ENCODE assay signal across 22 cellular contexts in genomic region chr6:111569951-111570350, GRCh38. TPM values are rescaled to one million over a fixed set of nuclear protein-coding genes. Genes with fewer than 3 reads are reported as not detected.
DNase-seq lines count a peak whose midpoint lies in the region; ATAC-seq and TF ChIP-seq lines count a peak whose summit lies in the region.
"Had no signal": no experiment of that assay in that cellular context is flagged by ENCODE, and none has a peak within 500 bp of the region (broad histone marks: within the 10 kb centered on the region; RNA-seq: fewer than 3 reads in every experiment).

No MANE protein-coding gene starts in this region.

- intact Hi-C loops in vagina (cut with DNase I): loop anchor here (10.0 kb wide), 1 partner anchor 85 kb away; the partner anchor contains the start of gene REV3L
- intact Hi-C loops in adrenal gland (cut with DNase I): no loop called here

- no peak for TF ChIP-seq POLR2A in vagina (IDR thresholded peaks at IDR 0.05)
- TF ChIP-seq POLR2A in adrenal gland (IDR thresholded peaks at IDR 0.05): no peak

- no peak for DNase-seq in activated naive CD8-positive, alpha-beta T cell treated with anti-CD3 and anti-CD28 coated beads, Interleukin-2, amount 50 U/mL, for 24 hours
- no peak for DNase-seq in mesothelial cell of epicardium (ENCODE audit: low spot score in 2 of 2, unreplicated experiment in 2 of 2)
- no peak for DNase-seq in vagina (ENCODE audit: extremely low spot score in 2 of 2)
- no peak for DNase-seq in adrenal gland
- no peak for DNase-seq in NK-92 (lab: John Stamatoyannopoulos, UW; ENCODE audit: unreplicated experiment)
- DNase-seq: BE2C; CD8-positive, alpha-beta T cell; DMS79; H7; KG1; MV-4-11; NCI-H1694 treated with DMSO at 0.1 percent for 48 hours; NCI-H2107; NCI-H2227 treated with DMSO at 0.1 percent for 48 hours; NCI-H510A treated with DMSO at 0.1 percent for 48 hours; NCI-H774; OCI-M1; SHP77 treated with DMSO at 0.1 percent for 48 hours had no signal

- H3K36me3 ChIP-seq in vagina: peaks cover 0 to 10% of the 10 kb centered on the region in 2 donors
- peaks cover 0 to 36% of the 10 kb centered on the region in 2 donors for H3K36me3 ChIP-seq in adrenal gland (replicated peaks in 1 of 2)
- H3K36me3 ChIP-seq: BE2C had no signal

- H3K4me3 ChIP-seq in vagina: no peak overlapping the region
- no peak overlapping the region for H3K4me3 ChIP-seq in adrenal gland

- H3K27ac Mint-ChIP-seq in activated naive CD8-positive, alpha-beta T cell: peak overlapping the region; percentile 73
- no peak overlapping the region for H3K27ac Mint-ChIP-seq in activated naive CD8-positive, alpha-beta T cell treated with anti-CD3 and anti-CD28 coated beads, Interleukin-2, amount 50 U/mL, for 24 hours
- H3K27ac Mint-ChIP-seq in activated T-helper 17 cell treated with anti-CD3 and anti-CD28 coated beads, Interleukin-2, amount 50 U/mL, for 72 hours: peak overlapping the region; percentile 56
- H3K27ac Mint-ChIP-seq in mesothelial cell of epicardium: peak overlapping the region; percentile 80
- H3K27ac Mint-ChIP-seq: CD8-positive, alpha-beta T cell had no signal

- ATAC-seq in activated naive CD8-positive, alpha-beta T cell treated with anti-CD3 and anti-CD28 coated beads, Interleukin-2, amount 50 U/mL, for 24 hours: no peak
- ATAC-seq in activated T-helper 17 cell treated with anti-CD3 and anti-CD28 coated beads, Interleukin-2, amount 50 U/mL, for 72 hours (replicated peaks): no peak
- ATAC-seq in GM19324 (IDR thresholded peaks at IDR 0.05; ENCODE audit: low FRiP score, unreplicated experiment): no peak
- ATAC-seq: CD8-positive, alpha-beta T cell; HepG2 had no signal

- peaks cover 44% of the 10 kb centered on the region for H3K4me1 Mint-ChIP-seq in activated naive CD8-positive, alpha-beta T cell (ENCODE audit: low read depth)
- H3K4me1 Mint-ChIP-seq in activated naive CD8-positive, alpha-beta T cell treated with anti-CD3 and anti-CD28 coated beads, Interleukin-2, amount 50 U/mL, for 24 hours: peaks cover 54% of the 10 kb centered on the region
- peaks cover 55% of the 10 kb centered on the region for H3K4me1 Mint-ChIP-seq in activated T-helper 17 cell treated with anti-CD3 and anti-CD28 coated beads, Interleukin-2, amount 50 U/mL, for 72 hours
- H3K4me1 Mint-ChIP-seq in mesothelial cell of epicardium: peaks cover 71% of the 10 kb centered on the region

- H3K36me3 Mint-ChIP-seq in activated naive CD8-positive, alpha-beta T cell: peaks cover 20% of the 10 kb centered on the region
- peaks cover 59% of the 10 kb centered on the region for H3K36me3 Mint-ChIP-seq in activated naive CD8-positive, alpha-beta T cell treated with anti-CD3 and anti-CD28 coated beads, Interleukin-2, amount 50 U/mL, for 24 hours (ENCODE audit: low read depth)
- H3K36me3 Mint-ChIP-seq in activated T-helper 17 cell treated with anti-CD3 and anti-CD28 coated beads, Interleukin-2, amount 50 U/mL, for 72 hours (ENCODE audit: low read depth): peaks cover 100% of the 10 kb centered on the region
- H3K36me3 Mint-ChIP-seq in mesothelial cell of epicardium: peaks cover 26% of the 10 kb centered on the region

- H3K27me3 ChIP-seq in vagina: no peaks in the 10 kb centered on the region
- no peaks in the 10 kb centered on the region for H3K27me3 ChIP-seq in adrenal gland
- H3K27me3 ChIP-seq: BE2C had no signal

- H3K9me3 ChIP-seq in vagina (no peaks in the 10 kb centered on the region), adrenal gland (replicated peaks in 1 of 3) (no peaks in the 10 kb centered on the region)
- H3K9me3 ChIP-seq: BE2C had no signal

- H3K27ac ChIP-seq in vagina (peak overlapping the region; percentile 21), adrenal gland (peak overlapping the region in 2 of 5 donors; percentile 0 to 79)

- H3K4me1 ChIP-seq in vagina (peaks cover 66% of the 10 kb centered on the region), adrenal gland (replicated peaks in 1 of 2) (peaks cover 0 to 63% of the 10 kb centered on the region in 2 donors)

- WGBS in adrenal gland, 4 donors: 90 to 97% (median 93%) methylated on average over 4 of the region's 4 CpGs

- H3K9me3 Mint-ChIP-seq in activated naive CD8-positive, alpha-beta T cell (ENCODE audit: low read depth): no peaks in the 10 kb centered on the region
- H3K9me3 Mint-ChIP-seq in activated naive CD8-positive, alpha-beta T cell treated with anti-CD3 and anti-CD28 coated beads, Interleukin-2, amount 50 U/mL, for 24 hours: no peaks in the 10 kb centered on the region
- no peaks in the 10 kb centered on the region for H3K9me3 Mint-ChIP-seq in activated T-helper 17 cell treated with anti-CD3 and anti-CD28 coated beads, Interleukin-2, amount 50 U/mL, for 72 hours
- H3K9me3 Mint-ChIP-seq in mesothelial cell of epicardium: no peaks in the 10 kb centered on the region
- H3K9me3 Mint-ChIP-seq: CD8-positive, alpha-beta T cell had no signal

- no peaks in the 10 kb centered on the region for H3K27me3 Mint-ChIP-seq in activated naive CD8-positive, alpha-beta T cell
- no peaks in the 10 kb centered on the region for H3K27me3 Mint-ChIP-seq in activated naive CD8-positive, alpha-beta T cell treated with anti-CD3 and anti-CD28 coated beads, Interleukin-2, amount 50 U/mL, for 24 hours
- H3K27me3 Mint-ChIP-seq in activated T-helper 17 cell treated with anti-CD3 and anti-CD28 coated beads, Interleukin-2, amount 50 U/mL, for 72 hours: no peaks in the 10 kb centered on the region
- no peaks in the 10 kb centered on the region for H3K27me3 Mint-ChIP-seq in mesothelial cell of epicardium (ENCODE audit: low read depth)

- TF ChIP-seq CTCF in mesothelial cell of epicardium (IDR thresholded peaks at IDR 0.05; ENCODE audit: unreplicated experiment) (no peak), vagina (IDR thresholded peaks at IDR 0.05) (no peak), adrenal gland (IDR thresholded peaks at IDR 0.05) (no peak)

- no peak overlapping the region for H3K4me3 Mint-ChIP-seq in activated naive CD8-positive, alpha-beta T cell
- H3K4me3 Mint-ChIP-seq in activated naive CD8-positive, alpha-beta T cell treated with anti-CD3 and anti-CD28 coated beads, Interleukin-2, amount 50 U/mL, for 24 hours: no peak overlapping the region
- H3K4me3 Mint-ChIP-seq in activated T-helper 17 cell treated with anti-CD3 and anti-CD28 coated beads, Interleukin-2, amount 50 U/mL, for 72 hours: no peak overlapping the region
- H3K4me3 Mint-ChIP-seq in mesothelial cell of epicardium: no peak overlapping the region
- H3K4me3 Mint-ChIP-seq: CD8-positive, alpha-beta T cell had no signal

RNA-seq across cellular contexts. Expression of gene TRAF3IP2, which starts 35.7 kb away (rescaled TPM):
- 10 to 100 TPM; 36.5 to 63.6 TPM for total RNA-seq in activated T-helper 17 cell treated with anti-CD3 and anti-CD28 coated beads, Interleukin-2, amount 50 U/mL, for 72 hours
- total RNA-seq in mesothelial cell of epicardium (29.9 to 32.0 TPM (median 30.5 TPM) in 3 replicates), vagina (35.1 TPM), adrenal gland (10 to 100 TPM; 35.7 to 53.7 (median 46.2) TPM)
- polyA plus RNA-seq in adrenal gland: 10 to 100 TPM; 32.9 to 70.8 (median 56.9) TPM
